Comparison of ENCODE assay signal across 9 cellular contexts in the genomic region with DNA sequence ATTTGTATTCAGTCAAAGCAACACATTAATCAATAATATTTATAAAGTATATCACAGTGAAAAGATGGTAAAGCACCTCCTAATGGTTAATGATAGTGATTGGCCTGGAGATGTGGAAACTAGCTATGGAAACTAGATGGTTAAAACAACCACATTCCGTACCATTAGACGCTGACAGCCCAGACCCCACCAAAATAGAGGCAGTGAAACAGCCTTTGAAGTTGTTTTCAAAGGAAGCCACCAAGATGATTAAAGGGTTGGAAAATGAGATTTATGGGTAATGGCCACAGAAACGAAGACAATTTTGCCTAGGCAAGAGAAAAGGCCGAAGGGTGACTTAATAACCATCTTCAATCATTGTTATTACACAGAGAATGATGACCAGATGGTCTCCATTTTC.
DNase-seq lines count a peak whose midpoint lies in the region; ATAC-seq, FAIRE-seq and TF ChIP-seq lines count a peak whose summit lies in the region.
"Had no signal": no experiment of that assay in that cellular context is flagged by ENCODE, and none has a peak within 500 bp of the region (broad histone marks: within the 10 kb centered on the region; RNA-seq: fewer than 3 reads in every experiment).

No MANE protein-coding gene starts in this region.

- peak overlapping the region; percentile 66 for H3K4me2 ChIP-seq in HepG2 (ENCODE audit: low read depth, low read length)

- no peak for TF ChIP-seq EP300 in HepG2 (IDR thresholded peaks at IDR 0.05; ENCODE audit: low read depth in 2 of 2, low read length in 2 of 2)
- TF ChIP-seq EP300 in HepG2 (CRISPR knock-in tag; IDR thresholded peaks at IDR 0.05; ENCODE audit: borderline replicate concordance), result no peak
- no peak for TF ChIP-seq EP300 in suprapubic skin (IDR thresholded peaks at IDR 0.05)

- no peak overlapping the region for H3K9ac ChIP-seq in HepG2 (ENCODE audit: insufficient read depth, low read depth, low read length)

- H3K27ac ChIP-seq in HepG2 (ENCODE audit: extremely low read length, insufficient read depth, low read length), result no peak overlapping the region
- H3K27ac ChIP-seq in suprapubic skin, result peak overlapping the region; percentile 93

- H3K9me3 ChIP-seq in HepG2 (ENCODE audit: low read length) (no peaks in the 10 kb centered on the region), suprapubic skin (no peaks in the 10 kb centered on the region)

- no TSS peak for BruUV-seq in HepG2 (replicated peaks; lab: Mats Ljungman, UMichigan)

- peak overlapping the region; percentile 78 for H2AFZ ChIP-seq in HepG2 (ENCODE audit: low read length)

- H3K27ac Mint-ChIP-seq in activated CD4-positive, alpha-beta T cell treated with anti-CD3 and anti-CD28 coated beads for 36 hours, result peak overlapping the region; percentile 63
- H3K27ac Mint-ChIP-seq in activated naive CD8-positive, alpha-beta T cell treated with anti-CD3 and anti-CD28 coated beads, Interleukin-2, amount 10 ng/mL, durations not matched to agents 7 days and 5 days, result peak overlapping the region; percentile 82

- H3K79me2 ChIP-seq in HepG2 (ENCODE audit: insufficient read depth, low read length), result no peaks in the 10 kb centered on the region

- CTCF ChIA-PET in activated CD4-positive, alpha-beta T cell treated with anti-CD3 and anti-CD28 coated beads for 36 hours (lab: Charles Lee), result interaction anchor here (0.6 to 4.1 kb wide), 14 partner anchors 8 to 241 kb away, joined by 3 to 25 read pairs (median 4); a partner anchor contains a TSS
- CTCF ChIA-PET in HepG2 (lab: Yijun Ruan, JAX; ENCODE audit: low intra/inter-chr PET ratio, low total read pairs), result interaction anchor here (1.6 to 2.7 kb wide), 4 partner anchors 59 to 263 kb away, joined by 8 to 13 read pairs (median 8); a partner anchor contains a TSS

- no peak for DNase-seq in activated CD4-positive, alpha-beta T cell treated with anti-CD3 and anti-CD28 coated beads for 36 hours
- DNase-seq in activated CD4-positive, alpha-beta T cell treated with anti-CD3 and anti-CD28 coated beads, Interleukin-2, amount 50 U/mL, for 1 hour, result no peak
- no peak for DNase-seq in activated naive CD8-positive, alpha-beta T cell treated with anti-CD3 and anti-CD28 coated beads, Interleukin-2, amount 10 ng/mL, durations not matched to agents 7 days and 5 days
- DNase-seq in HepG2 (ENCODE audit: low spot score) (no peak), suprapubic skin (ENCODE audit: low spot score in 2 of 2) (no peak), urothelium cell line (ENCODE audit: low spot score) (no peak)
- DNase-seq: GF-D8 had no signal

- H3K4me3 Mint-ChIP-seq in activated CD4-positive, alpha-beta T cell treated with anti-CD3 and anti-CD28 coated beads for 36 hours, result no peak overlapping the region
- peak overlapping the region; percentile 67 for H3K4me3 Mint-ChIP-seq in activated naive CD8-positive, alpha-beta T cell treated with anti-CD3 and anti-CD28 coated beads, Interleukin-2, amount 10 ng/mL, durations not matched to agents 7 days and 5 days

- H3K36me3 ChIP-seq in HepG2 (replicated peaks in 1 of 2; ENCODE audit: control insufficient read depth in 1 of 2, insufficient read depth in 2 of 2, low read length in 2 of 2), result no peaks in the 10 kb centered on the region
- no peaks in the 10 kb centered on the region for H3K36me3 ChIP-seq in suprapubic skin

- no peak for ATAC-seq in activated CD4-positive, alpha-beta T cell treated with anti-CD3 and anti-CD28 coated beads for 36 hours
- ATAC-seq in activated naive CD8-positive, alpha-beta T cell treated with anti-CD3 and anti-CD28 coated beads, Interleukin-2, amount 10 ng/mL, durations not matched to agents 7 days and 5 days (ENCODE audit: low read depth), result peak; percentile 28
- no peak for ATAC-seq in HepG2
- ATAC-seq in GM19452 (IDR thresholded peaks at IDR 0.05; ENCODE audit: unreplicated experiment), result no peak
- ATAC-seq in HG03520 (IDR thresholded peaks at IDR 0.05; ENCODE audit: unreplicated experiment), result no peak

- H3K27me3 ChIP-seq in HepG2 (ENCODE audit: control insufficient read depth in 1 of 2, insufficient read depth in 2 of 2, low read length in 2 of 2), result no peaks in the 10 kb centered on the region; a peak in 1 of 5 replicates
- H3K27me3 ChIP-seq in suprapubic skin, result no peaks in the 10 kb centered on the region

- H4K20me1 ChIP-seq in HepG2 (ENCODE audit: insufficient read depth, low read length), result no peaks in the 10 kb centered on the region

- no peaks in the 10 kb centered on the region for H3K9me3 Mint-ChIP-seq in activated CD4-positive, alpha-beta T cell treated with anti-CD3 and anti-CD28 coated beads for 36 hours (ENCODE audit: low read depth)
- no peaks in the 10 kb centered on the region for H3K9me3 Mint-ChIP-seq in activated naive CD8-positive, alpha-beta T cell treated with anti-CD3 and anti-CD28 coated beads, Interleukin-2, amount 10 ng/mL, durations not matched to agents 7 days and 5 days

- 97% methylated on average over 4 of the region's 4 CpGs for WGBS in HepG2 (ENCODE audit: low lambda C conversion rate)
- 58% methylated on average over 4 of the region's 4 CpGs for WGBS in suprapubic skin

- H3K4me3 ChIP-seq in HepG2 (replicated peaks in 1 of 3; ENCODE audit: insufficient read depth in 1 of 3, low read depth in 2 of 3, low read length in 3 of 3) (peak overlapping the region in 1 of 3 experiments; percentile 2; a peak in 1 of 6 replicates), suprapubic skin (no peak overlapping the region)

- no peaks in the 10 kb centered on the region for H3K36me3 Mint-ChIP-seq in activated CD4-positive, alpha-beta T cell treated with anti-CD3 and anti-CD28 coated beads for 36 hours (ENCODE audit: low read depth)
- peaks cover 2% of the 10 kb centered on the region for H3K36me3 Mint-ChIP-seq in activated naive CD8-positive, alpha-beta T cell treated with anti-CD3 and anti-CD28 coated beads, Interleukin-2, amount 10 ng/mL, durations not matched to agents 7 days and 5 days

- POLR2A ChIA-PET in activated CD4-positive, alpha-beta T cell treated with anti-CD3 and anti-CD28 coated beads for 36 hours (lab: Charles Lee), result interaction anchor here (0.6 to 1.0 kb wide), 3 partner anchors 49 to 361 kb away, joined by 3 to 5 read pairs (median 3); no protein-coding TSS in a partner anchor
- POLR2A ChIA-PET in activated naive CD8-positive, alpha-beta T cell treated with anti-CD3 and anti-CD28 coated beads, Interleukin-2, amount 10 ng/mL, durations not matched to agents 7 days and 5 days (lab: Charles Lee), result interaction anchor here (0.6 to 2.0 kb wide), 7 partner anchors 11 to 260 kb away, joined by 3 to 10 read pairs (median 5); a partner anchor contains a TSS
- POLR2A ChIA-PET in HepG2 (lab: Yijun Ruan, JAX), result interaction anchor here (1.1 kb wide), 1 partner anchor 97 kb away, joined by 3 read pairs; no protein-coding TSS in a partner anchor

- no peak for TF ChIP-seq POLR2A in HepG2 (IDR thresholded peaks at IDR 0.05; ENCODE audit: insufficient read depth in 1 of 2, low read depth in 2 of 2, low read length in 2 of 2)
- TF ChIP-seq POLR2A in suprapubic skin (IDR thresholded peaks at IDR 0.05), result no peak

- TF ChIP-seq CTCF in HepG2 (CRISPR knock-in tag; IDR thresholded peaks at IDR 0.05) (no peak), suprapubic skin (IDR thresholded peaks at IDR 0.05) (no peak)

- in situ Hi-C loops in HepG2 (cut with HindIII; ENCODE audit: extremely low pct_ligation_motif_present, low pct_unique_long_range_greater_than_20kb), result no loop called here

- H3K27me3 Mint-ChIP-seq in activated CD4-positive, alpha-beta T cell treated with anti-CD3 and anti-CD28 coated beads for 36 hours, result no peaks in the 10 kb centered on the region
- no peaks in the 10 kb centered on the region for H3K27me3 Mint-ChIP-seq in activated naive CD8-positive, alpha-beta T cell treated with anti-CD3 and anti-CD28 coated beads, Interleukin-2, amount 10 ng/mL, durations not matched to agents 7 days and 5 days

- FAIRE-seq in HepG2 (lab: Jason Lieb, UNC) (no peak), urothelium cell line (lab: Jason Lieb, UNC) (no peak)

- no peak for TF ChIP-seq RAD21 in HepG2 (CRISPR knock-in tag; IDR thresholded peaks at IDR 0.05)

- H3K4me1 Mint-ChIP-seq in activated CD4-positive, alpha-beta T cell treated with anti-CD3 and anti-CD28 coated beads for 36 hours, result peaks cover 18% of the 10 kb centered on the region
- H3K4me1 Mint-ChIP-seq in activated naive CD8-positive, alpha-beta T cell treated with anti-CD3 and anti-CD28 coated beads, Interleukin-2, amount 10 ng/mL, durations not matched to agents 7 days and 5 days, result peaks cover 30% of the 10 kb centered on the region

- H3K4me1 ChIP-seq in HepG2 (ENCODE audit: insufficient read depth, low read length) (peaks cover 30% of the 10 kb centered on the region), suprapubic skin (peaks cover 42% of the 10 kb centered on the region)

- intact Hi-C loops in activated CD4-positive, alpha-beta T cell treated with anti-CD3 and anti-CD28 coated beads for 36 hours (cut with DNase I, micrococcal nuclease), result loop anchor here (1.0 to 5.0 kb wide), 7 partner anchors 59 to 264 kb away; a partner anchor contains a TSS
- intact Hi-C loops in HepG2 (cut with micrococcal nuclease; ENCODE audit: unreplicated experiment), result loop anchor here (1.0 to 5.0 kb wide), 5 partner anchors 59 to 264 kb away; a partner anchor contains a TSS

TF ChIP-seq in HepG2, 621 proteins besides CTCF, POLR2A, EP300 and RAD21:
- 0 out of 2 replicates have a peak, but pooled peaks have one; percentile 25 for TF ChIP-seq RARG (CRISPR knock-in tag; IDR thresholded peaks at IDR 0.05; ENCODE audit: low read depth)
- TF ChIP-seq, protein P1, sequence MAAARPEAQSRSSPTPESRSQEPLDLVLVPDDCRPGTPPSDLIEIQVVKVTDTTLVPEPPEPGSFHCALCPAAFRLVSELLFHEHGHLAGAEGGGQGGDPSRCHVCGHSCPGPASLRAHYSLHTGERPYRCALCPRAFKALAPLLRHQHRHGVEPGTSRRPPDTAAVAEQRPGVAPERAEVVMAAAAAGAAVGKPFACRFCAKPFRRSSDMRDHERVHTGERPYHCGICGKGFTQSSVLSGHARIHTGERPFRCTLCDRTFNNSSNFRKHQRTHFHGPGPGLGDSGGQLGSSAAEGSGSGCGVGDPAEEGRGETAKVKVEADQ (CRISPR knock-in tag; IDR thresholded peaks at IDR 0.05; ENCODE audit: borderline replicate concordance), result no peak
